In genomic region chr20:45987108-45987780, GRCh38 we compare ENCODE assay signal across 9 cellular contexts. TPM values are rescaled to one million over a fixed set of nuclear protein-coding genes. Genes with fewer than 3 reads are reported as not detected.
DNase-seq lines count a peak whose midpoint lies in the region; ATAC-seq and TF ChIP-seq lines count a peak whose summit lies in the region.
"Had no signal": no experiment of that assay in that cellular context is flagged by ENCODE, and none has a peak within 500 bp of the region (broad histone marks: within the 10 kb centered on the region; RNA-seq: fewer than 3 reads in every experiment).

No MANE protein-coding gene starts in this region.

- H3K27me3 ChIP-seq in neutrophil = peaks cover 17% of the 10 kb centered on the region
- no peaks in the 10 kb centered on the region for H3K27me3 ChIP-seq in thoracic aorta (replicated peaks; ENCODE audit: insufficient read depth)

- no peak overlapping the region for H3K4me3 ChIP-seq in fibroblast of mammary gland (ENCODE audit: control insufficient read depth, low read depth, low read length)
- peak overlapping the region in 1 of 2 experiments; percentile 44 for H3K4me3 ChIP-seq in neutrophil (ENCODE audit: low read depth in 1 of 2, low read length in 1 of 2)
- no peak overlapping the region for H3K4me3 ChIP-seq in thoracic aorta
- H3K4me3 ChIP-seq: SK-N-MC had no signal

- TF ChIP-seq CTCF in fibroblast of mammary gland (conservative IDR thresholded peaks at IDR 0.05; ENCODE audit: control insufficient read depth, insufficient read depth, low read depth, low read length) (peak; percentile 82), neutrophil (IDR thresholded peaks at IDR 0.05) (peak; percentile 94), thoracic aorta (IDR thresholded peaks at IDR 0.05) (peak; percentile 64)

- H3K36me3 ChIP-seq in neutrophil (no peaks in the 10 kb centered on the region), thoracic aorta (no peaks in the 10 kb centered on the region)

- ATAC-seq in thoracic aorta (ENCODE audit: insufficient number of reproducible peaks, low FRiP score, low read depth) (no peak), HG02973 (IDR thresholded peaks at IDR 0.05; ENCODE audit: unreplicated experiment) (no peak)

- peak overlapping the region; percentile 50 for H3K27ac ChIP-seq in neutrophil
- no peak overlapping the region for H3K27ac ChIP-seq in thoracic aorta
- H3K27ac ChIP-seq: SK-N-MC had no signal

- peaks cover 28 to 36% of the 10 kb centered on the region in 2 experiments for H3K4me1 ChIP-seq in neutrophil (ENCODE audit: control insufficient read depth in 1 of 2, insufficient read depth in 1 of 2, low read depth in 1 of 2, low read length in 1 of 2)
- no peaks in the 10 kb centered on the region for H3K4me1 ChIP-seq in thoracic aorta (ENCODE audit: control insufficient read depth in 1 of 2, low read depth in 2 of 2)

- H3K9me3 ChIP-seq in neutrophil (no peaks in the 10 kb centered on the region), thoracic aorta (no peaks in the 10 kb centered on the region)

- peak; percentile 89 for DNase-seq in D341Med (ENCODE audit: low spot score)
- peak; percentile 88 for DNase-seq in HK-2 (ENCODE audit: unreplicated experiment)
- DNase-seq in RKO (ENCODE audit: low spot score) = peak; percentile 57
- peak; percentile 87 to 89 for DNase-seq in activated T-cell treated with anti-CD3 and anti-CD28 coated beads, Interleukin-2, amount 50 U/mL, for 48 hours
- DNase-seq in fibroblast of mammary gland (ENCODE audit: low read depth) = peak; percentile 53
- no peak for DNase-seq in thoracic aorta (ENCODE audit: low spot score)

RNA-seq across cellular contexts. Expression of gene ZNF335, which starts 15.2 kb away (rescaled TPM):
- 10 to 100 TPM; 28.8 to 30.1 TPM for total RNA-seq in thoracic aorta

RNA-seq across cellular contexts. Expression of gene MMP9, which starts 21.5 kb away (rescaled TPM):
- total RNA-seq in thoracic aorta = 1 to 10 TPM in 1 of 2 donors, not detected in 1; 3.7 TPM

RNA-seq across cellular contexts. Expression of gene SLC12A5, which starts 41.8 kb away (rescaled TPM):
- not detected for total RNA-seq in thoracic aorta

RNA-seq across cellular contexts. Expression of gene PCIF1, which starts 52.8 kb away (rescaled TPM):
- total RNA-seq in thoracic aorta = 10 to 100 TPM; 22.6 to 34.7 TPM
